In the genomic region with DNA sequence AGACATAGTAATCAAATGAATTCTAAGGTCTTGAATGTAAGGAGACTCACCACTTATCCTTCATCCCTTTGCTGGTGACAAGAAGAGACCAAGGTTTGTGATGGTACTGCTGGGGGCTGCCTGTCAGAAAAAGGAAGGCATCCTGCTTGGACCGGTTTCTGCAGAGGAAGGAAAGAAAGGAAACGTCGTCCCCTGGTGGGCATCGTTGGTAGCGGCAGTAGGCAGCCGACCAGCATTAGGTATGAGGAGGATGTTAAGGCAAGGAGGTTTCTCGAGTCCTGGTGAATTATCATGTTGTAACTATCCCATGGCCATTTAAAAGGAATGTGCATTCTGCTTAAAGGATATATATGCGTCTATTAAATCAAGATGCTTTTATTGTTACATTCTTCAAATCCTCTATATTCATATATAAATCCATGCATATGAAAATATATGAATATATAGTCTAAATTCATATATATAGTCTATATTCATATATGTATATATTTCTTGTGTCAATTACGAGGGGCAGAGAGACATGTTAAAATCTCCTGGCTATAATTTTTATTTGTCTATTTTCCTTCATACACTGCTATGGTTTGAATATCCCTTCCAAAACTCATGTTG, we compare ENCODE assay signal across 8 cellular contexts.
DNase-seq lines count a peak whose midpoint lies in the region; ATAC-seq and TF ChIP-seq lines count a peak whose summit lies in the region.

No MANE protein-coding gene starts in this region.

- in situ Hi-C loops in Caki2 (cut with HindIII; ENCODE audit: low pct_unique_long_range_greater_than_20kb, low sequenced_read_pairs): no loop called here

- ATAC-seq in GM18505 (IDR thresholded peaks at IDR 0.05; ENCODE audit: unreplicated experiment): no peak

- TF ChIP-seq POLR2A in breast epithelium (IDR thresholded peaks at IDR 0.05): no peak
- no peak for TF ChIP-seq POLR2A in GM18505 (IDR thresholded peaks at IDR 0.05; ENCODE audit: borderline replicate concordance, extremely low read depth, insufficient read depth, insufficient read length)

- H3K36me3 ChIP-seq in H7 (replicated peaks; ENCODE audit: control insufficient read depth, insufficient read depth, low read length): no peaks in the 10 kb centered on the region
- H3K36me3 ChIP-seq in breast epithelium: no peaks in the 10 kb centered on the region

- TF ChIP-seq CTCF in VCaP (conservative IDR thresholded peaks at IDR 0.05) (peak; percentile 99), breast epithelium (IDR thresholded peaks at IDR 0.05) (peak; percentile 87 to 93 (median 92))

- intact Hi-C loops in breast epithelium (cut with DNase I; ENCODE audit: low total_unique reads): no loop called here

- no peaks in the 10 kb centered on the region for H3K9me3 ChIP-seq in breast epithelium

- H3K4me1 ChIP-seq in breast epithelium: no peaks in the 10 kb centered on the region

- DNase-seq in Caki2 (ENCODE audit: low read depth): peak; percentile 69
- DNase-seq in H7: peak; percentile 65
- peak; percentile 37 for DNase-seq in NCI-H2029 (lab: John Stamatoyannopoulos, UW)
- DNase-seq in breast epithelium (ENCODE audit: low spot score in 2 of 2): peak; percentile 46 to 67
- DNase-seq in kidney glomerular epithelial cell (lab: John Stamatoyannopoulos, UW): peak; percentile 83
- peak; percentile 74 for DNase-seq in stimulated activated CD4-positive, alpha-beta T cell treated with anti-CD3 and anti-CD28 coated beads, Interleukin-4, amount 100 ng/mL, for 1 hour

- H3K27me3 ChIP-seq in H7 (ENCODE audit: control insufficient read depth, insufficient read depth, low read length) (no peaks in the 10 kb centered on the region; the same call in 1 of the 2 replicates), breast epithelium (no peaks in the 10 kb centered on the region)

- no peak overlapping the region for H3K27ac ChIP-seq in VCaP
- H3K27ac ChIP-seq in breast epithelium: no peak overlapping the region

- H3K4me3 ChIP-seq in H7 (ENCODE audit: insufficient read depth, low read depth, low read length): no peak overlapping the region
- no peak overlapping the region for H3K4me3 ChIP-seq in breast epithelium
